7 cellular contexts compared by ENCODE assay signal in the genomic region with DNA sequence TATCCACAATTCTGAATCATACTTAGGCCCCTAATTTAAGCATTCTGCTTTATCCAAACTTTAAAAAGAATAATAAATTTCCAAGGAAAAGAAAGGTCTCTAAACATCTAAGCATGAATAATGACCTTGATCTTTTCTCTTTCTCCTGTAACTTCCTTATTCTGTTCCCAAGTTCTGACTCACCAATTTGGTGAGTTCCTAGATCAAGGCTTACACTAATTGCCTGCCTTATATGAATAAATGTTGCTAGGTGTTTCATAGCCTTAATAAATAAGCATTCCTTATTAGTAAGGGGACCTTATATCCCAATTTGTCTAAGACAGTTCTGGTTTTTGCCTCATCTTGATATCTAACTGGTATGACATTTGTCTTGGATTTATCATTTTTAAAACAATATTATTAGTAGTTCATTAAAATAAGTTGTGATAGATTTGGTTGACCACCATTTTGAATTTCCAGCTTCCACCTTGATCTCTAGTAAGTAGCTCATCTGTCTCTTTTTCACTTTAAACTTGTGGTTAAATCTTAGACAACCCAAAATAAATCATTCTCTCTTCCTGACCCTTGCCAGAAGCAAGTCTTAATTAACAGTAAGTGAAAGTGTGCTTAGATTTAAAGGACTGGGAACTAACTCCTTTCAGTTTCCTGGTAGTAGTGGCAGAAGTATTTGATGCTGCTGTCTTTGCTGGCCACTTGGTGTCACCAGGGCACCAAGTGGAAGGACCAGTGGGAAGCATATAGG.
DNase-seq lines count a peak whose midpoint lies in the region; ATAC-seq and TF ChIP-seq lines count a peak whose summit lies in the region.

No MANE protein-coding gene starts in this region.

- TF ChIP-seq CTCF in OCI-LY7 (conservative IDR thresholded peaks at IDR 0.05; ENCODE audit: low read length) (peak; percentile 63), fibroblast of pulmonary artery (IDR thresholded peaks at IDR 0.05; ENCODE audit: low read length, missing control alignments) (peak; percentile 42), sigmoid colon (IDR thresholded peaks at IDR 0.05) (peak in 2 of 4 experiments; percentile 8 to 11)

- H3K36me3 ChIP-seq in OCI-LY7 (ENCODE audit: insufficient read depth, low read length) (no peaks in the 10 kb centered on the region), sigmoid colon (no peaks in the 10 kb centered on the region)

- no TSS peak for BruUV-seq in OCI-LY7 (replicated peaks; lab: Mats Ljungman, UMichigan)

- DNase-seq in OCI-LY7 (ENCODE audit: low spot score) (peak; percentile 17), fibroblast of pulmonary artery (ENCODE audit: low read depth) (peak; percentile 47), sigmoid colon (no peak), putamen (ENCODE audit: low spot score) (no peak), HuH-7.5 (ENCODE audit: low spot score) (no peak), NCI-H1105 treated with DMSO at 0.1 percent for 48 hours (lab: John Stamatoyannopoulos, UW) (no peak)

- no peaks in the 10 kb centered on the region for H3K27me3 ChIP-seq in sigmoid colon

- no peaks in the 10 kb centered on the region; the same call in 1 of the 2 replicates for H3K9me2 ChIP-seq in OCI-LY7 (ENCODE audit: insufficient read depth, low read length)

- no peaks in the 10 kb centered on the region for H3K9me3 ChIP-seq in OCI-LY7 (ENCODE audit: low read length)
- no peaks in the 10 kb centered on the region for H3K9me3 ChIP-seq in sigmoid colon

- POLR2A ChIA-PET in OCI-LY7 (lab: Charles Lee) = interaction anchor here (0.6 to 1.5 kb wide), 6 partner anchors 11 to 730 kb away, joined by 3 to 5 read pairs (median 3); no protein-coding TSS in a partner anchor

- H3K27ac ChIP-seq in OCI-LY7 (ENCODE audit: low read depth, low read length, poor library complexity, severe bottlenecking) = no peak overlapping the region
- peak overlapping the region; percentile 47 to 80 (median 72) for H3K27ac ChIP-seq in sigmoid colon

- no peak overlapping the region for H3K4me2 ChIP-seq in OCI-LY7 (ENCODE audit: low read length)

- peak; percentile 52 for ATAC-seq in GM21360 (IDR thresholded peaks at IDR 0.05; ENCODE audit: unreplicated experiment)

- no peak for TF ChIP-seq EP300 in sigmoid colon (IDR thresholded peaks at IDR 0.05)

- no peaks in the 10 kb centered on the region for H3K4me1 ChIP-seq in OCI-LY7 (ENCODE audit: insufficient read depth, low read length, poor library complexity, severe bottlenecking)
- H3K4me1 ChIP-seq in sigmoid colon = peaks cover 0 to 27% (median 22%) of the 10 kb centered on the region in 4 donors

- no peak for TF ChIP-seq POLR2A in sigmoid colon (IDR thresholded peaks at IDR 0.05)

- H3K4me3 ChIP-seq in OCI-LY7 (ENCODE audit: low read depth, low read length, poor library complexity, severe bottlenecking) = no peak overlapping the region
- no peak overlapping the region for H3K4me3 ChIP-seq in fibroblast of pulmonary artery (replicated peaks; ENCODE audit: low read depth, low read length)
- no peak overlapping the region for H3K4me3 ChIP-seq in sigmoid colon

- no peaks in the 10 kb centered on the region for H4K20me1 ChIP-seq in OCI-LY7 (ENCODE audit: insufficient read depth, low read length)

- no peaks in the 10 kb centered on the region for H3K79me2 ChIP-seq in OCI-LY7 (ENCODE audit: insufficient read depth, low read depth, low read length)

- no peak overlapping the region for H2AFZ ChIP-seq in OCI-LY7 (ENCODE audit: low read length)

- intact Hi-C loops in OCI-LY7 (cut with micrococcal nuclease; ENCODE audit: unreplicated experiment) = loop anchor here (10.0 kb wide), 1 partner anchor 176 kb away; no protein-coding TSS in a partner anchor
- intact Hi-C loops in sigmoid colon (cut with DNase I) = loop anchor here (5.0 to 10.0 kb wide), 2 partner anchors 122 to 194 kb away; a partner anchor contains a TSS

- CTCF ChIA-PET in OCI-LY7 (lab: Charles Lee; ENCODE audit: unreplicated experiment) = no interaction called here

Comparison
In these comparisons a context has a peak if more than half of its experiments do, and no peak if none do; other contexts are left out.
1. DNase-seq: peak in OCI-LY7 (single experiment) and fibroblast of pulmonary artery (single experiment); none in sigmoid colon (single experiment), putamen (single experiment), HuH-7.5 (single experiment) and NCI-H1105 treated with DMSO at 0.1 percent for 48 hours (single experiment).